34 cellular contexts compared by ENCODE assay signal in genomic region chr11:3666023-3666530, GRCh38. TPM values are rescaled to one million over a fixed set of nuclear protein-coding genes. Genes with fewer than 3 reads are reported as not detected.
"Had no signal": no experiment of that assay in that cellular context is flagged by ENCODE, and none has a peak within 500 bp of the region (broad histone marks: within the 10 kb centered on the region; RNA-seq: fewer than 3 reads in every experiment).

No MANE protein-coding gene starts in this region.

- H3K9me3 Mint-ChIP-seq: activated CD4-positive, alpha-beta memory T cell treated with anti-CD3 and anti-CD28 coated beads, Interleukin-2, amount 10 ng/mL, durations not matched to agents 7 days and 5 days; activated naive CD4-positive, alpha-beta T cell treated with anti-CD3 and anti-CD28 coated beads, Interleukin-2, amount 50 U/mL, for 24 hours; activated naive CD8-positive, alpha-beta T cell treated with anti-CD3 and anti-CD28 coated beads, Interleukin-2, amount 50 U/mL, for 24 hours; activated T-helper 2 cell treated with anti-CD3 and anti-CD28 coated beads, Interferon-gamma antibody, Interleukin-2, Interleukin-4, amounts not matched to agents 10 μg/mL and 5 μg/mL and 100 μg/mL, durations not matched to agents 14 hours and 24 hours and 36 hours; brain; T-helper 1 cell treated with Interleukin-12 subunit alpha and Interleukin-12 subunit beta and Interleukin-4 antibody, amounts not matched to agents 30 μg/mL and 1 μg/mL, for 36 hours; T-helper 2 cell treated with Interferon-gamma antibody and Interleukin-4, amounts not matched to agents 5 μg/mL and 100 μg/mL, for 36 hours had no signal

- ATAC-seq: activated CD4-positive, alpha-beta T cell treated with anti-CD3 and anti-CD28 coated beads for 36 hours; activated CD4-positive, CD25-positive, alpha-beta regulatory T cell treated with anti-CD3 and anti-CD28 coated beads, Interleukin-2, amount 50 U/mL, for 24 hours; activated naive CD8-positive, alpha-beta T cell treated with anti-CD3 and anti-CD28 coated beads, Interleukin-2, amount 50 U/mL, for 24 hours; PC-3 had no signal

- H3K27me3 Mint-ChIP-seq: activated CD4-positive, alpha-beta memory T cell treated with anti-CD3 and anti-CD28 coated beads, Interleukin-2, amount 10 ng/mL, durations not matched to agents 7 days and 5 days; activated CD4-positive, alpha-beta T cell treated with anti-CD3 and anti-CD28 coated beads for 36 hours; activated naive CD4-positive, alpha-beta T cell treated with anti-CD3 and anti-CD28 coated beads, Interleukin-2, amount 50 U/mL, for 24 hours; activated naive CD8-positive, alpha-beta T cell treated with anti-CD3 and anti-CD28 coated beads, Interleukin-2, amount 50 U/mL, for 24 hours; brain had no signal

- H3K9ac ChIP-seq: SK-N-SH had no signal

- H3K4me2 ChIP-seq: SK-N-SH had no signal

- H3K27me3 ChIP-seq: Peyer's patch, SJSA1 had no signal

- DNase-seq: activated CD4-positive, alpha-beta memory T cell treated with anti-CD3 and anti-CD28 coated beads, Interleukin-2, amount 10 ng/mL, durations not matched to agents 7 days and 5 days; activated CD4-positive, alpha-beta T cell treated with anti-CD3 and anti-CD28 coated beads for 36 hours; activated CD4-positive, alpha-beta T cell treated with anti-CD3 and anti-CD28 coated beads, Interleukin-2, amount 50 U/mL, for 1 hour; activated gamma-delta T cell; activated naive CD4-positive, alpha-beta T cell treated with Interleukin-2 at 50 U/mL for 16 hours; activated naive CD8-positive, alpha-beta T cell treated with anti-CD3 and anti-CD28 coated beads, Interleukin-2, amount 50 U/mL, for 24 hours; anterior cingulate cortex; central memory CD4-positive, alpha-beta T cell; Karpas-422; NCI-H1105; NCI-H1417 treated with DMSO at 0.1 percent for 48 hours; NCI-H1694; NCI-H1930; NCI-H2081 treated with DMSO at 0.1 percent for 48 hours; NCI-H510A; NCI-H526; NCI-H748 treated with DMSO at 0.1 percent for 48 hours; NK-92 treated with Interleukin-12 subunit alpha and Interleukin-12 subunit beta, amount 100 ng/mL, for 24 hours; PC-3; Peyer's patch; RPMI8226; SHP77 treated with DMSO at 0.1 percent for 48 hours; SK-N-SH had no signal

- H3K4me3 Mint-ChIP-seq: activated CD4-positive, alpha-beta memory T cell treated with anti-CD3 and anti-CD28 coated beads, Interleukin-2, amount 10 ng/mL, durations not matched to agents 7 days and 5 days; activated CD4-positive, alpha-beta T cell treated with anti-CD3 and anti-CD28 coated beads for 36 hours; activated naive CD4-positive, alpha-beta T cell treated with anti-CD3 and anti-CD28 coated beads, Interleukin-2, amount 50 U/mL, for 24 hours; activated naive CD8-positive, alpha-beta T cell treated with anti-CD3 and anti-CD28 coated beads, Interleukin-2, amount 50 U/mL, for 24 hours; brain; T-helper 1 cell treated with Interleukin-12 subunit alpha and Interleukin-12 subunit beta and Interleukin-4 antibody, amounts not matched to agents 30 μg/mL and 1 μg/mL, for 36 hours; T-helper 2 cell treated with Interferon-gamma antibody and Interleukin-4, amounts not matched to agents 5 μg/mL and 100 μg/mL, for 36 hours had no signal

- H3K4me1 Mint-ChIP-seq: activated CD4-positive, alpha-beta memory T cell treated with anti-CD3 and anti-CD28 coated beads, Interleukin-2, amount 10 ng/mL, durations not matched to agents 7 days and 5 days; activated CD4-positive, alpha-beta T cell treated with anti-CD3 and anti-CD28 coated beads for 36 hours; activated naive CD4-positive, alpha-beta T cell treated with anti-CD3 and anti-CD28 coated beads, Interleukin-2, amount 50 U/mL, for 24 hours; activated naive CD8-positive, alpha-beta T cell treated with anti-CD3 and anti-CD28 coated beads, Interleukin-2, amount 50 U/mL, for 24 hours; brain had no signal

- H3K27ac ChIP-seq: Peyer's patch, SJSA1 had no signal

- H3K9me3 ChIP-seq: Peyer's patch, SJSA1, SK-N-SH had no signal

- H3K4me3 ChIP-seq: Peyer's patch, SJSA1 had no signal

- H3K27ac Mint-ChIP-seq: activated CD4-positive, alpha-beta memory T cell treated with anti-CD3 and anti-CD28 coated beads, Interleukin-2, amount 10 ng/mL, durations not matched to agents 7 days and 5 days; activated CD4-positive, alpha-beta T cell treated with anti-CD3 and anti-CD28 coated beads for 36 hours; activated naive CD4-positive, alpha-beta T cell treated with anti-CD3 and anti-CD28 coated beads, Interleukin-2, amount 50 U/mL, for 24 hours; activated naive CD8-positive, alpha-beta T cell treated with anti-CD3 and anti-CD28 coated beads, Interleukin-2, amount 50 U/mL, for 24 hours; activated T-helper 2 cell treated with anti-CD3 and anti-CD28 coated beads, Interferon-gamma antibody, Interleukin-2, Interleukin-4, amounts not matched to agents 10 μg/mL and 5 μg/mL and 100 μg/mL, durations not matched to agents 14 hours and 24 hours and 36 hours; brain; T-helper 1 cell treated with Interleukin-12 subunit alpha and Interleukin-12 subunit beta and Interleukin-4 antibody, amounts not matched to agents 30 μg/mL and 1 μg/mL, for 36 hours; T-helper 2 cell treated with Interferon-gamma antibody and Interleukin-4, amounts not matched to agents 5 μg/mL and 100 μg/mL, for 36 hours had no signal

- H3K4me1 ChIP-seq: Peyer's patch, SJSA1 had no signal

RNA-seq across cellular contexts. Expression of gene ART1, which starts 21.1 kb away (rescaled TPM):
- total RNA-seq: activated CD4-positive, alpha-beta memory T cell treated with anti-CD3 and anti-CD28 coated beads, Interleukin-2, amount 10 ng/mL, durations not matched to agents 7 days and 5 days; activated CD4-positive, alpha-beta T cell treated with anti-CD3 and anti-CD28 coated beads for 36 hours; activated CD8-positive, alpha-beta memory T cell treated with anti-CD3 and anti-CD28 coated beads for 36 hours; activated T-helper 2 cell treated with anti-CD3 and anti-CD28 coated beads, Interferon-gamma antibody, Interleukin-2, Interleukin-4, amounts not matched to agents 10 μg/mL and 5 μg/mL and 100 μg/mL, durations not matched to agents 14 hours and 24 hours and 36 hours; bronchial epithelial cell; cerebellum; MCF 10A; PC-3; Peyer's patch; SJSA1 had no signal
- polyA plus RNA-seq: SK-N-SH had no signal

RNA-seq across cellular contexts. Expression of gene ART5, which starts 24.3 kb away (rescaled TPM):
- total RNA-seq: activated CD4-positive, alpha-beta memory T cell treated with anti-CD3 and anti-CD28 coated beads, Interleukin-2, amount 10 ng/mL, durations not matched to agents 7 days and 5 days; activated CD8-positive, alpha-beta memory T cell treated with anti-CD3 and anti-CD28 coated beads for 36 hours; activated T-helper 2 cell treated with anti-CD3 and anti-CD28 coated beads, Interferon-gamma antibody, Interleukin-2, Interleukin-4, amounts not matched to agents 10 μg/mL and 5 μg/mL and 100 μg/mL, durations not matched to agents 14 hours and 24 hours and 36 hours; bronchial epithelial cell; cerebellum; MCF 10A; PC-3; Peyer's patch; SJSA1 had no signal
